Comparison of ENCODE assay signal across 17 cellular contexts in the genomic region with DNA sequence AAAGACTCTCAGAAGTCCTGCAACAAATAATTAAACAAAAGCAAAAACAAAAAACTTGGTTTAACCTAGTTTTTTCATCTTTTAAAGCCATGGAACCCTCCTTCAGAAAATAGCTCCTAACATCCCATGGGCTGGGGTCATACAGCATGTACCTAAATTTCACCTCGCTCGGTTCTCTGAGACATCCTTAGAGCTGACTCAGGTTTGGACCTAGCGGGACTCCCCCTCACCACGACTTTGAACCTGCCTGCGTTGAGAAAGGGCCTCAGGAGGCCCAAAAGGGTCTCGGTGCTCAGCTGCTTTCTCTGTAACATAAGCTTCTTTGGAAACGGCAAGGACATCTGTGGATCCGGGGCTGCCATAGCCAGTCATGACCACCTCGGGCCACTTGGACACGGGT.
DNase-seq lines count a peak whose midpoint lies in the region; ATAC-seq and TF ChIP-seq lines count a peak whose summit lies in the region.
"Had no signal": no experiment of that assay in that cellular context is flagged by ENCODE, and none has a peak within 500 bp of the region (broad histone marks: within the 10 kb centered on the region; RNA-seq: fewer than 3 reads in every experiment).

No MANE protein-coding gene starts in this region.

- TF ChIP-seq CTCF in Caco-2 (IDR thresholded peaks at IDR 0.05; ENCODE audit: insufficient read depth in 1 of 2, low read depth in 1 of 2, low read length in 1 of 2, severe bottlenecking in 1 of 2, unreplicated experiment in 1 of 2) (no peak), smooth muscle cell (IDR thresholded peaks at IDR 0.05; ENCODE audit: borderline replicate concordance, insufficient read depth, poor library complexity, severe bottlenecking) (no peak), body of pancreas (IDR thresholded peaks at IDR 0.05) (no peak)

- H2AK5ac ChIP-seq in mesenchymal stem cell (ENCODE audit: low read length, severe bottlenecking) = no peak overlapping the region

- H3K36me3 ChIP-seq in Caco-2 (ENCODE audit: control insufficient read depth, insufficient read depth, low read length) (peaks cover 5% of the 10 kb centered on the region; the same call in 1 of the 2 replicates), mesenchymal stem cell (ENCODE audit: control insufficient read depth in 1 of 2, insufficient read depth in 2 of 2, low read depth in 1 of 2, low read length in 2 of 2) (no peaks in the 10 kb centered on the region), smooth muscle cell (ENCODE audit: low read depth) (no peaks in the 10 kb centered on the region), body of pancreas (replicated peaks in 1 of 2; ENCODE audit: insufficient read depth in 1 of 2, low read depth in 2 of 2) (no peaks in the 10 kb centered on the region)

- H4K91ac ChIP-seq in mesenchymal stem cell (ENCODE audit: low read length) = peak overlapping the region; percentile 37

- H3K4me3 ChIP-seq in Caco-2 (ENCODE audit: low read depth, low read length) (no peak overlapping the region), mesenchymal stem cell (ENCODE audit: insufficient read depth in 1 of 2, low read depth in 1 of 2, low read length in 2 of 2) (no peak overlapping the region), smooth muscle cell (no peak overlapping the region), body of pancreas (no peak overlapping the region)

- POLR2A ChIA-PET in Caco-2 (lab: Charles Lee) = no interaction called here

- H3K4me2 ChIP-seq in mesenchymal stem cell (ENCODE audit: low read length, poor library complexity, severe bottlenecking) (no peak overlapping the region), smooth muscle cell (peak overlapping the region; percentile 78)

- H2AFZ ChIP-seq in mesenchymal stem cell (ENCODE audit: low read depth, low read length) (no peak overlapping the region), smooth muscle cell (ENCODE audit: low read depth) (no peak overlapping the region)

- peaks cover 41% of the 10 kb centered on the region for H3K4me1 ChIP-seq in Caco-2
- peaks cover 5% of the 10 kb centered on the region for H3K4me1 ChIP-seq in mesenchymal stem cell (ENCODE audit: control insufficient read depth, insufficient read depth, low read depth, low read length)
- peaks cover 26% of the 10 kb centered on the region for H3K4me1 ChIP-seq in smooth muscle cell (ENCODE audit: low read depth)
- H3K4me1 ChIP-seq in body of pancreas = peaks cover 24% of the 10 kb centered on the region

- no peak overlapping the region for H3K23ac ChIP-seq in mesenchymal stem cell (ENCODE audit: low read length in 2 of 2)

- no peak overlapping the region for H4K8ac ChIP-seq in mesenchymal stem cell (ENCODE audit: low read length)

- ATAC-seq in activated naive CD8-positive, alpha-beta T cell treated with anti-CD3 and anti-CD28 coated beads, Interleukin-2, amount 50 U/mL, for 24 hours = peak; percentile 23
- no peak for ATAC-seq in GM19324 (IDR thresholded peaks at IDR 0.05; ENCODE audit: low FRiP score, unreplicated experiment)
- no peak for ATAC-seq in body of pancreas

- no peaks in the 10 kb centered on the region for H3K27me3 Mint-ChIP-seq in activated naive CD8-positive, alpha-beta T cell treated with anti-CD3 and anti-CD28 coated beads, Interleukin-2, amount 50 U/mL, for 24 hours
- no peaks in the 10 kb centered on the region for H3K27me3 Mint-ChIP-seq in activated naive CD8-positive, alpha-beta T cell treated with anti-CD3 and anti-CD28 coated beads for 36 hours
- no peaks in the 10 kb centered on the region for H3K27me3 Mint-ChIP-seq in Caco-2 (ENCODE audit: insufficient read depth, unreplicated experiment)

- peaks cover 66% of the 10 kb centered on the region for H3K4me1 Mint-ChIP-seq in activated naive CD8-positive, alpha-beta T cell treated with anti-CD3 and anti-CD28 coated beads, Interleukin-2, amount 50 U/mL, for 24 hours
- H3K4me1 Mint-ChIP-seq in activated naive CD8-positive, alpha-beta T cell treated with anti-CD3 and anti-CD28 coated beads for 36 hours = peaks cover 32% of the 10 kb centered on the region
- H3K4me1 Mint-ChIP-seq in Caco-2 (ENCODE audit: low read depth, unreplicated experiment) = peaks cover 27% of the 10 kb centered on the region

- H2BK5ac ChIP-seq in mesenchymal stem cell (ENCODE audit: low read depth, low read length, poor library complexity, severe bottlenecking) = no peak overlapping the region

- no peak overlapping the region for H3K4ac ChIP-seq in mesenchymal stem cell (ENCODE audit: low read depth in 1 of 2, low read length in 2 of 2)

- CTCF ChIA-PET in Caco-2 (lab: Charles Lee) = no interaction called here

- no peak overlapping the region for H3K14ac ChIP-seq in mesenchymal stem cell (ENCODE audit: low read length in 2 of 2)

- intact Hi-C loops in Caco-2 (cut with micrococcal nuclease; ENCODE audit: unreplicated experiment) = loop anchor here (5.0 kb wide), 1 partner anchor 113 kb away; the partner anchor contains the start of gene NFATC2
- intact Hi-C loops in body of pancreas (cut with DNase I) = no loop called here

- 88% methylated on average over 10 of the region's 10 CpGs for WGBS in mesenchymal stem cell
- WGBS in smooth muscle cell (ENCODE audit: low lambda C conversion rate) = 86% methylated on average over 10 of the region's 10 CpGs
- WGBS in body of pancreas, 2 donors = 43 to 93% methylated on average over 2 to 9 of the region's 10 CpGs

- no peak for DNase-seq in activated naive CD8-positive, alpha-beta T cell treated with anti-CD3 and anti-CD28 coated beads, Interleukin-2, amount 50 U/mL, for 24 hours
- DNase-seq in activated naive CD8-positive, alpha-beta T cell treated with anti-CD3 and anti-CD28 coated beads for 36 hours = no peak
- DNase-seq in Caco-2 = no peak
- DNase-seq in mesenchymal stem cell = no peak
- no peak for DNase-seq in smooth muscle cell (lab: John Stamatoyannopoulos, UW; ENCODE audit: unreplicated experiment)
- DNase-seq in body of pancreas = no peak
- DNase-seq in NCI-H1930 (lab: John Stamatoyannopoulos, UW) = no peak
- DNase-seq: DMS79 treated with DMSO at 0.1 percent for 48 hours, KBM-7, NCI-H1417, NCI-H187, NCI-H2227 treated with DMSO at 0.1 percent for 48 hours, NCI-H510A treated with DMSO at 0.1 percent for 48 hours, NCI-H774, RPMI8226, SHP77 treated with DMSO at 0.1 percent for 48 hours had no signal

- peak overlapping the region; percentile 12 to 57 for H2BK12ac ChIP-seq in mesenchymal stem cell (ENCODE audit: low read length in 2 of 2)

- no peaks in the 10 kb centered on the region for H3K79me2 ChIP-seq in smooth muscle cell (ENCODE audit: low read depth)

- H2BK120ac ChIP-seq in mesenchymal stem cell (ENCODE audit: low read depth, low read length) = no peak overlapping the region

- H3K9ac ChIP-seq in mesenchymal stem cell (ENCODE audit: low read length) (no peak overlapping the region), smooth muscle cell (ENCODE audit: low read depth) (peak overlapping the region; percentile 57)

- BruUV-seq in Caco-2 (replicated peaks; lab: Mats Ljungman, UMichigan) = no TSS peak

- H3K9me3 ChIP-seq in Caco-2 (0 out of 2 replicates have a peak, but pooled peaks cover 4% of the 10 kb centered on the region), mesenchymal stem cell (ENCODE audit: control insufficient read depth, low read length) (no peaks in the 10 kb centered on the region), smooth muscle cell (replicated peaks; ENCODE audit: low read depth) (no peaks in the 10 kb centered on the region), body of pancreas (no peaks in the 10 kb centered on the region)

- peak overlapping the region; percentile 49 for H2BK15ac ChIP-seq in mesenchymal stem cell (ENCODE audit: low read depth, poor library complexity, severe bottlenecking)

- H3K27me3 ChIP-seq in Caco-2 (replicated peaks; ENCODE audit: control insufficient read depth, insufficient read depth, low read length) (no peaks in the 10 kb centered on the region), mesenchymal stem cell (ENCODE audit: control insufficient read depth in 1 of 2, insufficient read depth in 1 of 2, low read length in 2 of 2) (peaks cover 16 to 36% of the 10 kb centered on the region in 2 experiments), smooth muscle cell (ENCODE audit: low read depth) (no peaks in the 10 kb centered on the region), body of pancreas (no peaks in the 10 kb centered on the region)

- H3K4me3 Mint-ChIP-seq in activated naive CD8-positive, alpha-beta T cell treated with anti-CD3 and anti-CD28 coated beads, Interleukin-2, amount 50 U/mL, for 24 hours = no peak overlapping the region
- H3K4me3 Mint-ChIP-seq in activated naive CD8-positive, alpha-beta T cell treated with anti-CD3 and anti-CD28 coated beads for 36 hours = no peak overlapping the region
- H3K4me3 Mint-ChIP-seq in Caco-2 (ENCODE audit: unreplicated experiment) = no peak overlapping the region

- H3K27ac ChIP-seq in mesenchymal stem cell (ENCODE audit: low read length, poor library complexity, severe bottlenecking) = no peak overlapping the region
- H3K27ac ChIP-seq in smooth muscle cell (ENCODE audit: low read depth) = peak overlapping the region; percentile 100
- no peak overlapping the region for H3K27ac ChIP-seq in body of pancreas

- H4K20me1 ChIP-seq in smooth muscle cell (ENCODE audit: low read depth) = no peaks in the 10 kb centered on the region

- H3K79me1 ChIP-seq in mesenchymal stem cell (replicated peaks; ENCODE audit: low read length, poor library complexity, severe bottlenecking) = no peaks in the 10 kb centered on the region

- no peaks in the 10 kb centered on the region for H3K9me3 Mint-ChIP-seq in activated naive CD8-positive, alpha-beta T cell treated with anti-CD3 and anti-CD28 coated beads, Interleukin-2, amount 50 U/mL, for 24 hours
- H3K9me3 Mint-ChIP-seq in activated naive CD8-positive, alpha-beta T cell treated with anti-CD3 and anti-CD28 coated beads for 36 hours = no peaks in the 10 kb centered on the region
- H3K9me3 Mint-ChIP-seq in Caco-2 (ENCODE audit: unreplicated experiment) = no peaks in the 10 kb centered on the region

- no peak overlapping the region for H3K27ac Mint-ChIP-seq in activated naive CD8-positive, alpha-beta T cell treated with anti-CD3 and anti-CD28 coated beads, Interleukin-2, amount 50 U/mL, for 24 hours
- H3K27ac Mint-ChIP-seq in activated naive CD8-positive, alpha-beta T cell treated with anti-CD3 and anti-CD28 coated beads for 36 hours = no peak overlapping the region
- peak overlapping the region; percentile 5 for H3K27ac Mint-ChIP-seq in Caco-2 (ENCODE audit: unreplicated experiment)

- no peak overlapping the region for H3K18ac ChIP-seq in mesenchymal stem cell (ENCODE audit: low read depth in 1 of 2, low read length in 2 of 2)

- peaks cover 20% of the 10 kb centered on the region for H3F3A ChIP-seq in smooth muscle cell (ENCODE audit: low read depth)

- H3K36me3 Mint-ChIP-seq in activated naive CD8-positive, alpha-beta T cell treated with anti-CD3 and anti-CD28 coated beads, Interleukin-2, amount 50 U/mL, for 24 hours (ENCODE audit: low read depth) = peaks cover 39% of the 10 kb centered on the region
- peaks cover 29% of the 10 kb centered on the region for H3K36me3 Mint-ChIP-seq in activated naive CD8-positive, alpha-beta T cell treated with anti-CD3 and anti-CD28 coated beads for 36 hours
- H3K36me3 Mint-ChIP-seq in Caco-2 (ENCODE audit: insufficient read depth, unreplicated experiment) = peaks cover 37% of the 10 kb centered on the region

- no peak for TF ChIP-seq POLR2A in body of pancreas (IDR thresholded peaks at IDR 0.05)
